ENCODE assay signal across 29 cellular contexts in genomic region chr2:9006368-9006767, GRCh38.
"Had no signal": no experiment of that assay in that cellular context is flagged by ENCODE, and none has a peak within 500 bp of the region (broad histone marks: within the 10 kb centered on the region; RNA-seq: fewer than 3 reads in every experiment).

No MANE protein-coding gene starts in this region.

- H3K4me1 ChIP-seq: psoas muscle, uterus had no signal

- H3K4me3 ChIP-seq: neural progenitor cell, ovary, psoas muscle, right lobe of liver, sigmoid colon, stomach, thoracic aorta, thyroid gland, tibial nerve, upper lobe of right lung, uterus had no signal

- H3K9me3 Mint-ChIP-seq: natural killer cell; neural progenitor cell; stimulated activated effector memory CD8-positive, alpha-beta T cell treated with anti-CD3 and anti-CD28 coated beads, Interleukin-12 subunit alpha, Interleukin-12 subunit beta, amount 100 ng/mL, for 72 hours; stimulated activated naive B cell treated with anti-CD40 and anti-IgM and Interleukin-4, amounts not matched to agents 10 μg/mL and 1 μg/mL and 100 μg/mL, for 72 hours; stimulated activated naive CD8-positive, alpha-beta T cell treated with anti-CD3 and anti-CD28 coated beads, Interleukin-15, Interleukin-2, amounts not matched to agents 100 ng/mL and 50 ng/mL, for 24 hours; type B pancreatic cell had no signal

- H3K27me3 ChIP-seq: ovary, right lobe of liver, sigmoid colon, stomach, thyroid gland, tibial nerve, upper lobe of right lung, uterus had no signal

- ATAC-seq: naive thymus-derived CD4-positive, alpha-beta T cell; natural killer cell; psoas muscle; right cardiac atrium; right lobe of liver; stimulated activated effector memory CD8-positive, alpha-beta T cell treated with anti-CD3 and anti-CD28 coated beads, Interleukin-12 subunit alpha, Interleukin-12 subunit beta, amount 100 ng/mL, for 72 hours; stimulated activated naive B cell treated with anti-CD40 and anti-IgM and Interleukin-4, amounts not matched to agents 10 μg/mL and 1 μg/mL and 100 μg/mL, for 72 hours; upper lobe of right lung had no signal

- H3K27ac Mint-ChIP-seq: natural killer cell; nephron progenitor cell; neural progenitor cell; progenitor cell of endocrine pancreas; stimulated activated effector memory CD8-positive, alpha-beta T cell treated with anti-CD3 and anti-CD28 coated beads, Interleukin-12 subunit alpha, Interleukin-12 subunit beta, amount 100 ng/mL, for 72 hours; stimulated activated naive B cell treated with anti-CD40 and anti-IgM and Interleukin-4, amounts not matched to agents 10 μg/mL and 1 μg/mL and 100 μg/mL, for 72 hours; stimulated activated naive CD8-positive, alpha-beta T cell treated with anti-CD3 and anti-CD28 coated beads, Interleukin-15, Interleukin-2, amounts not matched to agents 100 ng/mL and 50 ng/mL, for 24 hours; type B pancreatic cell had no signal

- H2AFZ ChIP-seq: neural progenitor cell, parathyroid adenoma had no signal

- DNase-seq: naive thymus-derived CD4-positive, alpha-beta T cell; natural killer cell; nephron progenitor cell; occipital lobe; ovary; posterior cingulate gyrus; psoas muscle; right cardiac atrium; right lobe of liver; sigmoid colon; small intestine; stimulated activated CD4-positive, alpha-beta T cell treated with anti-CD3 and anti-CD28 coated beads, Interleukin-15, amount 100 ng/mL, for 24 hours; stimulated activated CD4-positive, alpha-beta T cell treated with anti-CD3 and anti-CD28 coated beads, Interleukin-2, amount 100 ng/mL, for 24 hours; stimulated activated CD4-positive, alpha-beta T cell treated with anti-CD3 and anti-CD28 coated beads, Interleukin-2, amount 100 ng/mL, for 48 hours; stimulated activated CD4-positive, alpha-beta T cell treated with anti-CD3 and anti-CD28 coated beads, Interleukin-4, amount 100 ng/mL, for 24 hours; stimulated activated naive B cell treated with anti-CD40 and anti-IgM and Interleukin-4, amounts not matched to agents 10 μg/mL and 1 μg/mL and 100 μg/mL, for 72 hours; stimulated activated naive CD4-positive, alpha-beta T cell treated with Interleukin-2 at 50 U/mL for 16 hours; stomach; thyroid gland; upper lobe of right lung; uterus had no signal

- H3K36me3 Mint-ChIP-seq: natural killer cell; stimulated activated effector memory CD8-positive, alpha-beta T cell treated with anti-CD3 and anti-CD28 coated beads, Interleukin-12 subunit alpha, Interleukin-12 subunit beta, amount 100 ng/mL, for 72 hours; stimulated activated naive B cell treated with anti-CD40 and anti-IgM and Interleukin-4, amounts not matched to agents 10 μg/mL and 1 μg/mL and 100 μg/mL, for 72 hours; type B pancreatic cell had no signal

- FAIRE-seq: small intestine had no signal

- H3K9ac ChIP-seq: neural progenitor cell, parathyroid adenoma had no signal

- H3K4me3 Mint-ChIP-seq: naive thymus-derived CD4-positive, alpha-beta T cell; natural killer cell; nephron progenitor cell; neural progenitor cell; stimulated activated effector memory CD8-positive, alpha-beta T cell treated with anti-CD3 and anti-CD28 coated beads, Interleukin-12 subunit alpha, Interleukin-12 subunit beta, amount 100 ng/mL, for 72 hours; stimulated activated naive B cell treated with anti-CD40 and anti-IgM and Interleukin-4, amounts not matched to agents 10 μg/mL and 1 μg/mL and 100 μg/mL, for 72 hours; stimulated activated naive CD8-positive, alpha-beta T cell treated with anti-CD3 and anti-CD28 coated beads, Interleukin-15, Interleukin-2, amounts not matched to agents 100 ng/mL and 50 ng/mL, for 24 hours; type B pancreatic cell had no signal

- H3K9me3 ChIP-seq: ovary, psoas muscle, right lobe of liver, sigmoid colon, stomach, thoracic aorta, thyroid gland, tibial nerve, upper lobe of right lung, uterus had no signal

- H3K27me3 Mint-ChIP-seq: progenitor cell of endocrine pancreas had no signal

- H3K36me3 ChIP-seq: neural progenitor cell, ovary, right lobe of liver, sigmoid colon, stomach, thoracic aorta, thyroid gland, tibial nerve, upper lobe of right lung, uterus had no signal

- H3K27ac ChIP-seq: neural progenitor cell, ovary, parathyroid adenoma, psoas muscle, right lobe of liver, sigmoid colon, stomach, thoracic aorta, thyroid gland, tibial nerve, upper lobe of right lung, uterus had no signal

- H3K4me2 ChIP-seq: neural progenitor cell had no signal
